In genomic region chr2:149586898-149587219, GRCh38 we compare ENCODE assay signal across 8 cellular contexts. TPM values are rescaled to one million over a fixed set of nuclear protein-coding genes. Genes with fewer than 3 reads are reported as not detected.
DNase-seq lines count a peak whose midpoint lies in the region; ATAC-seq and TF ChIP-seq lines count a peak whose summit lies in the region.

No MANE protein-coding gene starts in this region.

- no peaks in the 10 kb centered on the region for H3K9me3 ChIP-seq in body of pancreas
- no peaks in the 10 kb centered on the region for H3K9me3 ChIP-seq in lung (ENCODE audit: control insufficient read depth in 2 of 2, insufficient read depth in 1 of 2, low read length in 1 of 2)
- H3K9me3 ChIP-seq in transverse colon: no peaks in the 10 kb centered on the region

- H3K4me1 ChIP-seq in body of pancreas (peaks cover 24% of the 10 kb centered on the region), lung (ENCODE audit: control insufficient read depth in 2 of 2, insufficient read depth in 2 of 2, low read length in 2 of 2) (peaks cover 3 to 13% of the 10 kb centered on the region in 2 donors), transverse colon (peaks cover 7 to 44% (median 29%) of the 10 kb centered on the region in 4 donors)

- H3K4me3 ChIP-seq in body of pancreas: peak overlapping the region; percentile 35 to 42
- peak overlapping the region; percentile 92 for H3K4me3 ChIP-seq in lung
- H3K4me3 ChIP-seq in transverse colon: peak overlapping the region; percentile 71 to 81 (median 81)

- TF ChIP-seq CTCF in body of pancreas (IDR thresholded peaks at IDR 0.05): no peak
- TF ChIP-seq CTCF in lung (IDR thresholded peaks at IDR 0.05; ENCODE audit: control extremely low read depth, extremely low read depth): no peak
- no peak for TF ChIP-seq CTCF in transverse colon (IDR thresholded peaks at IDR 0.05)

- DNase-seq in activated naive CD4-positive, alpha-beta T cell treated with anti-CD3 and anti-CD28 coated beads, Interleukin-2, amount 10 ng/mL, durations not matched to agents 7 days and 5 days: no peak
- DNase-seq in activated naive CD4-positive, alpha-beta T cell treated with Interleukin-2 at 50 U/mL for 16 hours: no peak
- no peak for DNase-seq in body of pancreas
- DNase-seq in lung (ENCODE audit: low spot score): no peak
- DNase-seq in transverse colon: no peak
- no peak for DNase-seq in MV-4-11 (lab: John Stamatoyannopoulos, UW)
- no peak for DNase-seq in NCI-H526 treated with DMSO at 0.1 percent for 48 hours (lab: John Stamatoyannopoulos, UW)

- CTCF ChIA-PET in activated naive CD4-positive, alpha-beta T cell treated with anti-CD3 and anti-CD28 coated beads, Interleukin-2, amount 10 ng/mL, durations not matched to agents 7 days and 5 days (lab: Charles Lee): interaction anchor here (1.0 to 1.8 kb wide), 5 partner anchors 11 to 568 kb away, joined by 3 to 6 read pairs (median 5); no protein-coding TSS in a partner anchor

- intact Hi-C loops in body of pancreas (cut with DNase I) (no loop called here), transverse colon (cut with DNase I; ENCODE audit: low total_unique reads) (no loop called here)

- ATAC-seq in body of pancreas (no peak), lung (ENCODE audit: insufficient read depth, low FRiP score) (no peak), GM18517 (IDR thresholded peaks at IDR 0.05; ENCODE audit: unreplicated experiment) (no peak)

- H3K9me3 Mint-ChIP-seq in activated naive CD4-positive, alpha-beta T cell treated with anti-CD3 and anti-CD28 coated beads, Interleukin-2, amount 10 ng/mL, durations not matched to agents 7 days and 5 days: no peaks in the 10 kb centered on the region

- 0% methylated on average over 7 of the region's 7 CpGs for WGBS in body of pancreas, 2 donors
- WGBS in lung, 2 donors: 0% methylated on average over 7 of the region's 7 CpGs
- 0 to 2% methylated on average over 6 to 7 of the region's 7 CpGs for WGBS in transverse colon (ENCODE audit: low coverage in 1 of 2), 2 donors

- H3K36me3 ChIP-seq in body of pancreas (replicated peaks in 1 of 2; ENCODE audit: insufficient read depth in 1 of 2, low read depth in 2 of 2): peaks cover 0 to 3% of the 10 kb centered on the region in 2 donors
- H3K36me3 ChIP-seq in lung (ENCODE audit: control insufficient read depth in 2 of 2, insufficient read depth in 2 of 2, low read length in 2 of 2): peaks cover 0 to 3% of the 10 kb centered on the region in 2 donors
- H3K36me3 ChIP-seq in transverse colon: peaks cover 0 to 21% (median 2%) of the 10 kb centered on the region in 4 donors

- H3K27me3 ChIP-seq in body of pancreas: no peaks in the 10 kb centered on the region
- H3K27me3 ChIP-seq in lung (ENCODE audit: control insufficient read depth, insufficient read depth): no peaks in the 10 kb centered on the region
- no peaks in the 10 kb centered on the region for H3K27me3 ChIP-seq in transverse colon

- peaks cover 37% of the 10 kb centered on the region for H3K36me3 Mint-ChIP-seq in activated naive CD4-positive, alpha-beta T cell treated with anti-CD3 and anti-CD28 coated beads, Interleukin-2, amount 10 ng/mL, durations not matched to agents 7 days and 5 days

- peak overlapping the region; percentile 99 for H3K27ac Mint-ChIP-seq in activated naive CD4-positive, alpha-beta T cell treated with anti-CD3 and anti-CD28 coated beads, Interleukin-2, amount 10 ng/mL, durations not matched to agents 7 days and 5 days

- no peak for TF ChIP-seq EP300 in transverse colon (IDR thresholded peaks at IDR 0.05; ENCODE audit: low read depth)

- in situ Hi-C loops in transverse colon (cut with MboI; ENCODE audit: low pct_ligation_motif_present in 1 of 4, low pct_unique_long_range_greater_than_20kb in 1 of 4, low sequenced_read_pairs in 3 of 4): loop anchor here in 3 of 4 donors (25.0 kb wide), 4 partner anchors 900 to 1850 kb away; partner anchors contain the start of gene RND3 (in 1 of the 3)

- peak overlapping the region; percentile 94 for H3K4me3 Mint-ChIP-seq in activated naive CD4-positive, alpha-beta T cell treated with anti-CD3 and anti-CD28 coated beads, Interleukin-2, amount 10 ng/mL, durations not matched to agents 7 days and 5 days

- H3K27ac ChIP-seq in body of pancreas: peak overlapping the region; percentile 95 to 98 (median 96)
- peak overlapping the region; percentile 99 for H3K27ac ChIP-seq in lung (ENCODE audit: low read depth in 1 of 2, low read length in 1 of 2)
- peak overlapping the region; percentile 94 to 98 (median 96) for H3K27ac ChIP-seq in transverse colon

- peaks cover 13% of the 10 kb centered on the region for H3K27me3 Mint-ChIP-seq in activated naive CD4-positive, alpha-beta T cell treated with anti-CD3 and anti-CD28 coated beads, Interleukin-2, amount 10 ng/mL, durations not matched to agents 7 days and 5 days

- TF ChIP-seq POLR2A in body of pancreas (IDR thresholded peaks at IDR 0.05) (no peak), transverse colon (IDR thresholded peaks at IDR 0.05) (no peak)

- H3K4me1 Mint-ChIP-seq in activated naive CD4-positive, alpha-beta T cell treated with anti-CD3 and anti-CD28 coated beads, Interleukin-2, amount 10 ng/mL, durations not matched to agents 7 days and 5 days: peaks cover 50% of the 10 kb centered on the region

RNA-seq across cellular contexts. Expression of gene MMADHC, which starts 0.7 kb away (rescaled TPM):
- total RNA-seq in body of pancreas: 10 to 100 TPM; 33.6 to 52.9 TPM
- total RNA-seq in lung: 100 to 1,000 TPM in 1 of 2 donors, 10 to 100 TPM in 1; 74.3 to 101 TPM
- polyA plus RNA-seq in lung: 10 to 100 TPM; 34.1 to 83.1 TPM
- 10 to 100 TPM in 3 of 4 donors, 1 to 10 TPM in 1; 7.8 to 91.6 (median 44.5) TPM for total RNA-seq in transverse colon

Comparison
In these comparisons a context has a peak if more than half of its experiments do, and no peak if none do; other contexts are left out.
1. H3K4me3 ChIP-seq: peak in every context shown above with its lines; median percentile 92 in lung; 81 in transverse colon; 38 in body of pancreas.